In genomic region chr19:41617941-41618730, GRCh38 we compare ENCODE assay signal across 1 cellular context.
TF ChIP-seq lines count a peak whose summit lies in the region.

No MANE protein-coding gene starts in this region.

TF ChIP-seq in WTC11, 78 proteins besides CTCF, POLR2A, EP300 and RAD21 (continued from another document):
- no peak for TF ChIP-seq STAT6 (CRISPR knock-in tag; conservative IDR thresholded peaks at IDR 0.05; ENCODE audit: low read depth)
- TF ChIP-seq CBFB (CRISPR knock-in tag; IDR thresholded peaks at IDR 0.05; ENCODE audit: low read depth) = no peak
- TF ChIP-seq GRHL2 (CRISPR knock-in tag; IDR thresholded peaks at IDR 0.05; ENCODE audit: insufficient replicate concordance, severe bottlenecking) = no peak
- TF ChIP-seq CREM (CRISPR knock-in tag; IDR thresholded peaks at IDR 0.05) = no peak
- TF ChIP-seq GTF2I (CRISPR knock-in tag; conservative IDR thresholded peaks at IDR 0.05) = no peak
- no peak for TF ChIP-seq USF2 (CRISPR knock-in tag; IDR thresholded peaks at IDR 0.05)
